18 cellular contexts compared by ENCODE assay signal in genomic region chr1:157040802-157041201, GRCh38. TPM values are rescaled to one million over a fixed set of nuclear protein-coding genes. Genes with fewer than 3 reads are reported as not detected.
DNase-seq lines count a peak whose midpoint lies in the region; ATAC-seq and TF ChIP-seq lines count a peak whose summit lies in the region.
"Had no signal": no experiment of that assay in that cellular context is flagged by ENCODE, and none has a peak within 500 bp of the region (broad histone marks: within the 10 kb centered on the region; RNA-seq: fewer than 3 reads in every experiment).

No MANE protein-coding gene starts in this region.

- H3K4me1 Mint-ChIP-seq in HFFc6 (ENCODE audit: low read depth), result peaks cover 68% of the 10 kb centered on the region
- peaks cover 5% of the 10 kb centered on the region for H3K4me1 Mint-ChIP-seq in stimulated activated effector memory CD8-positive, alpha-beta T cell treated with anti-CD3 and anti-CD28 coated beads, Interleukin-12 subunit alpha, Interleukin-12 subunit beta, amount 100 ng/mL, for 72 hours

- 0 out of 2 replicates have a peak overlapping the region, but pooled peaks have one; percentile 22 for H3K27ac Mint-ChIP-seq in HFFc6
- H3K27ac Mint-ChIP-seq in stimulated activated effector memory CD8-positive, alpha-beta T cell treated with anti-CD3 and anti-CD28 coated beads, Interleukin-12 subunit alpha, Interleukin-12 subunit beta, amount 100 ng/mL, for 72 hours, result no peak overlapping the region
- H3K27ac Mint-ChIP-seq: mesothelial cell of epicardium had no signal

- H3K9me3 Mint-ChIP-seq in HFFc6, result no peaks in the 10 kb centered on the region
- H3K9me3 Mint-ChIP-seq in stimulated activated effector memory CD8-positive, alpha-beta T cell treated with anti-CD3 and anti-CD28 coated beads, Interleukin-12 subunit alpha, Interleukin-12 subunit beta, amount 100 ng/mL, for 72 hours, result no peaks in the 10 kb centered on the region
- H3K9me3 Mint-ChIP-seq: mesothelial cell of epicardium had no signal

- no peak for ATAC-seq in stimulated activated effector memory CD8-positive, alpha-beta T cell treated with anti-CD3 and anti-CD28 coated beads, Interleukin-12 subunit alpha, Interleukin-12 subunit beta, amount 100 ng/mL, for 72 hours
- no peak for ATAC-seq in HG02885 (IDR thresholded peaks at IDR 0.05; ENCODE audit: poor library complexity, unreplicated experiment)

- no peaks in the 10 kb centered on the region; the same call in 1 of the 2 replicates for H3K36me3 Mint-ChIP-seq in HFFc6 (ENCODE audit: low read depth)
- H3K36me3 Mint-ChIP-seq in stimulated activated effector memory CD8-positive, alpha-beta T cell treated with anti-CD3 and anti-CD28 coated beads, Interleukin-12 subunit alpha, Interleukin-12 subunit beta, amount 100 ng/mL, for 72 hours, result no peaks in the 10 kb centered on the region

- H3K4me3 Mint-ChIP-seq in HFFc6, result no peak overlapping the region
- no peak overlapping the region for H3K4me3 Mint-ChIP-seq in stimulated activated effector memory CD8-positive, alpha-beta T cell treated with anti-CD3 and anti-CD28 coated beads, Interleukin-12 subunit alpha, Interleukin-12 subunit beta, amount 100 ng/mL, for 72 hours
- H3K4me3 Mint-ChIP-seq: mesothelial cell of epicardium had no signal

- no peaks in the 10 kb centered on the region for H3K27me3 Mint-ChIP-seq in HFFc6 (ENCODE audit: insufficient read depth)

- no peak for TF ChIP-seq CTCF in HFFc6 (IDR thresholded peaks at IDR 0.05)

- DNase-seq in ACHN, result peak; percentile 40
- peak; percentile 49 for DNase-seq in HFFc6
- peak; percentile 82 for DNase-seq in amniotic epithelial cell (ENCODE audit: low read depth)
- peak; percentile 22 for DNase-seq in fibroblast of the conjunctiva (ENCODE audit: low read depth)
- no peak for DNase-seq in stimulated activated effector memory CD8-positive, alpha-beta T cell treated with anti-CD3 and anti-CD28 coated beads, Interleukin-12 subunit alpha, Interleukin-12 subunit beta, amount 100 ng/mL, for 72 hours (ENCODE audit: low spot score in 2 of 2)
- no peak for DNase-seq in cortex of kidney (lab: John Stamatoyannopoulos, UW)
- no peak for DNase-seq in superior temporal gyrus (ENCODE audit: extremely low spot score)
- DNase-seq: activated CD4-positive, CD25-positive, alpha-beta regulatory T cell treated with anti-CD3 and anti-CD28 coated beads, Interleukin-2, amount 50 U/mL, for 72 hours; activated T-cell treated with anti-CD3 and anti-CD28 coated beads for 4 hours; NCI-H1048; NCI-H2171 treated with DMSO at 0.1 percent for 48 hours; small intestine had no signal

- in situ Hi-C loops in ACHN (cut with HindIII; ENCODE audit: low pct_ligation_motif_present, low pct_unique_long_range_greater_than_20kb, low sequenced_read_pairs), result no loop called here

RNA-seq across cellular contexts. Expression of gene ARHGEF11, which starts 4.7 kb away (rescaled TPM):
- 10 to 100 TPM; 21.3 to 24.8 (median 22.4) TPM for total RNA-seq in HFFc6 (2021; fragmentation: NEBNext Ultra II Directional; extraction: Animal tissue kit (Norgen Biotek cat#: 25700))

RNA-seq across cellular contexts. Expression of gene ETV3L, which starts 58.8 kb away (rescaled TPM):
- not detected for total RNA-seq in HFFc6 (2021; fragmentation: NEBNext Ultra II Directional; extraction: Animal tissue kit (Norgen Biotek cat#: 25700))
- total RNA-seq: A673, adrenal gland, dermis microvascular lymphatic vessel endothelial cell, mesothelial cell of epicardium, omental fat pad had no signal

Comparison
In these comparisons a context has a peak if more than half of its experiments do, and no peak if none do; other contexts are left out.
1. DNase-seq: peak in ACHN (single experiment), HFFc6 (single experiment), amniotic epithelial cell (single experiment) and fibroblast of the conjunctiva (single experiment); none in stimulated activated effector memory CD8-positive, alpha-beta T cell treated with anti-CD3 and anti-CD28 coated beads, Interleukin-12 subunit alpha, Interleukin-12 subunit beta, amount 100 ng/mL, for 72 hours (0 of 2), cortex of kidney (single experiment) and superior temporal gyrus (single experiment).